8 cellular contexts compared by ENCODE assay signal in genomic region chr1:144461136-144461759, GRCh38. TPM values are rescaled to one million over a fixed set of nuclear protein-coding genes. Genes with fewer than 3 reads are reported as not detected.
DNase-seq lines count a peak whose midpoint lies in the region; ATAC-seq, FAIRE-seq and TF ChIP-seq lines count a peak whose summit lies in the region.
"Not testable (repeated sequence)": the region's sequence is repeated elsewhere in the genome, so short reads cannot be mapped to it uniquely, and the experiment has no call there.

Gene NBPF15, minus strand, starts transcription at chr1:144461669. Its CDS starts 21,666 bp downstream, at chr1:144440003.

- not testable (repeated sequence) for H3K4me1 ChIP-seq in iPS-18a (ENCODE audit: control insufficient read depth, low read depth, low read length); sigmoid colon; urinary bladder (ENCODE audit: insufficient read depth)

- not testable (repeated sequence) for H3K27me3 ChIP-seq in bronchial epithelial cell (ENCODE audit: control insufficient read depth, insufficient read depth, low read length); iPS-18a (ENCODE audit: control insufficient read depth, insufficient read depth, low read length); sigmoid colon

- not testable (repeated sequence) for TF ChIP-seq CTCF in bronchial epithelial cell (IDR thresholded peaks at IDR 0.05; ENCODE audit: insufficient read depth, low read length, severe bottlenecking); sigmoid colon (IDR thresholded peaks at IDR 0.05)

- ATAC-seq in GM18520 (IDR thresholded peaks at IDR 0.05; ENCODE audit: unreplicated experiment) (peak; percentile 97), HG02981 (IDR thresholded peaks at IDR 0.05; ENCODE audit: unreplicated experiment) (peak; percentile 95)

- H3K27ac ChIP-seq in iPS-18a (ENCODE audit: low read length); urinary bladder (ENCODE audit: low read depth): not testable (repeated sequence)
- H3K27ac ChIP-seq in sigmoid colon, result peak within 1 kb of the TSS; percentile 77 to 84 (median 78)

- 0 to 1% methylated on average over 66 to 69 of the region's 71 CpGs for WGBS in sigmoid colon, 2 donors
- under 1% methylated on average over 55 of the region's 71 CpGs for WGBS in urinary bladder

- not testable (repeated sequence) for H3K36me3 ChIP-seq in bronchial epithelial cell (ENCODE audit: control insufficient read depth, insufficient read depth, low read length); iPS-18a (ENCODE audit: control insufficient read depth, low read depth, low read length); sigmoid colon; urinary bladder (ENCODE audit: insufficient read depth)

- not testable (repeated sequence) for H3K9ac ChIP-seq in iPS-18a (ENCODE audit: low read length)

- not testable (repeated sequence) for H3K9me3 ChIP-seq in iPS-18a (ENCODE audit: control insufficient read depth, low read depth, low read length); sigmoid colon

- FAIRE-seq in bronchial epithelial cell (lab: Jason Lieb, UNC), result not testable (repeated sequence)

- intact Hi-C loops in sigmoid colon (cut with DNase I), result not testable (repeated sequence)

- peak within 1 kb of the TSS; percentile 52 for H3K4me3 ChIP-seq in bronchial epithelial cell (ENCODE audit: low read depth, low read length)
- H3K4me3 ChIP-seq in iPS-18a (ENCODE audit: low read length), result peak within 1 kb of the TSS; percentile 52
- H3K4me3 ChIP-seq in sigmoid colon, result peak within 1 kb of the TSS; percentile 59 to 62 (median 60)
- H3K4me3 ChIP-seq in urinary bladder (ENCODE audit: low read depth, low read length), result peak within 1 kb of the TSS; percentile 54

- DNase-seq in NCI-H2171 (lab: John Stamatoyannopoulos, UW) (peak; percentile 20), bronchial epithelial cell (ENCODE audit: low read depth) (peak; percentile 9), sigmoid colon (peak; percentile 86)
- DNase-seq in activated CD4-positive, alpha-beta T cell treated with anti-CD3 and anti-CD28 coated beads for 24 hours (ENCODE audit: low read depth in 2 of 2), result peak; percentile 27 to 58

- TF ChIP-seq EP300 in sigmoid colon (IDR thresholded peaks at IDR 0.05), result not testable (repeated sequence)

- TF ChIP-seq POLR2A in sigmoid colon (IDR thresholded peaks at IDR 0.05), result peak in 1 of 2 donors; percentile 26

RNA-seq across cellular contexts. Expression of gene NBPF15, which starts in this region (rescaled TPM):
- total RNA-seq in bronchial epithelial cell, result 29.0 and 29.7 TPM in 2 replicates
- 10 to 100 TPM; 16.4 to 23.0 (median 19.3) TPM for total RNA-seq in sigmoid colon
- polyA plus RNA-seq in sigmoid colon, result 10 to 100 TPM in 1 of 3 donors, 1 to 10 TPM in 2; 3.0 to 10.1 (median 5.4) TPM
- total RNA-seq in urinary bladder, result 47.6 TPM
- 18.1 TPM for polyA plus RNA-seq in urinary bladder

Comparison
In these comparisons a context has a peak if more than half of its experiments do, and no peak if none do; other contexts are left out.
1. DNase-seq: peak in every context shown above with its lines; median percentile 86 in sigmoid colon; 42 in activated CD4-positive, alpha-beta T cell treated with anti-CD3 and anti-CD28 coated beads for 24 hours; 20 in NCI-H2171; 9 in bronchial epithelial cell.